ENCODE assay signal across 28 cellular contexts in genomic region chr7:5036446-5036845, GRCh38.
"Had no signal": no experiment of that assay in that cellular context is flagged by ENCODE, and none has a peak within 500 bp of the region (broad histone marks: within the 10 kb centered on the region; RNA-seq: fewer than 3 reads in every experiment).

No MANE protein-coding gene starts in this region.

- FAIRE-seq: bronchial epithelial cell had no signal

- H3K4me1 Mint-ChIP-seq: brain; central memory CD8-positive, alpha-beta T cell had no signal

- H3K4me1 ChIP-seq: ascending aorta, esophagus muscularis mucosa, foreskin keratinocyte, gastrocnemius medialis, heart left ventricle had no signal

- ATAC-seq: activated CD4-positive, alpha-beta T cell treated with anti-CD3 and anti-CD28 coated beads for 36 hours; activated naive CD4-positive, alpha-beta T cell treated with anti-CD3 and anti-CD28 coated beads, Interleukin-2, amount 50 U/mL, for 72 hours; effector memory CD8-positive, alpha-beta T cell; foreskin keratinocyte; gastrocnemius medialis; heart left ventricle had no signal

- H3K27me3 ChIP-seq: ascending aorta, esophagus muscularis mucosa, foreskin keratinocyte, gastrocnemius medialis, heart left ventricle had no signal

- DNase-seq: activated CD4-positive, alpha-beta memory T cell treated with anti-CD3 and anti-CD28 coated beads, Interleukin-2, amount 10 ng/mL, durations not matched to agents 7 days and 5 days; activated CD4-positive, alpha-beta T cell treated with anti-CD3 and anti-CD28 coated beads for 36 hours; activated CD4-positive, alpha-beta T cell treated with anti-CD3 and anti-CD28 coated beads, Interleukin-2, amount 10 ng/mL, durations not matched to agents 24 days and 14 days; activated CD4-positive, CD25-positive, alpha-beta regulatory T cell; activated CD4-positive, CD25-positive, alpha-beta regulatory T cell treated with anti-CD3 and anti-CD28 coated beads, Interleukin-2, amount 50 U/mL, for 72 hours; activated gamma-delta T cell; activated naive CD4-positive, alpha-beta T cell; activated naive CD4-positive, alpha-beta T cell treated with anti-CD3 and anti-CD28 coated beads, Interleukin-2, amount 10 ng/mL, durations not matched to agents 7 days and 5 days; activated naive CD8-positive, alpha-beta T cell treated with anti-CD3 and anti-CD28 coated beads, Interleukin-2, amount 10 ng/mL, durations not matched to agents 7 days and 5 days; activated T-cell treated with anti-CD3 and anti-CD28 coated beads, Interleukin-2, amount 50 U/mL, for 1 hour; activated T-cell treated with anti-CD3 and anti-CD28 coated beads, Interleukin-2, amount 50 U/mL, for 48 hours; effector CD4-positive, alpha-beta T cell; effector memory CD8-positive, alpha-beta T cell; erythroblast; foreskin keratinocyte; gastrocnemius medialis; glutamatergic neuron; heart left ventricle; T-helper 2 cell had no signal

- H3K36me3 Mint-ChIP-seq: activated naive CD4-positive, alpha-beta T cell treated with anti-CD3 and anti-CD28 coated beads, Interleukin-2, amount 10 ng/mL, durations not matched to agents 7 days and 5 days; activated naive CD4-positive, alpha-beta T cell treated with anti-CD3 and anti-CD28 coated beads, Interleukin-2, amount 50 U/mL, for 72 hours; activated naive CD8-positive, alpha-beta T cell treated with anti-CD3 and anti-CD28 coated beads, Interleukin-2, amount 10 ng/mL, durations not matched to agents 7 days and 5 days had no signal

- H3K36me3 ChIP-seq: ascending aorta, gastrocnemius medialis had no signal

- H3K27ac ChIP-seq: ascending aorta, coronary artery, esophagus muscularis mucosa, foreskin keratinocyte, gastrocnemius medialis, heart left ventricle had no signal

- H3K4me3 ChIP-seq: ascending aorta, coronary artery, esophagus muscularis mucosa, gastrocnemius medialis, heart left ventricle had no signal

- H3K9me3 ChIP-seq: ascending aorta, esophagus muscularis mucosa, gastrocnemius medialis, heart left ventricle had no signal

- H3K27me3 Mint-ChIP-seq: activated CD4-positive, alpha-beta memory T cell treated with anti-CD3 and anti-CD28 coated beads, Interleukin-2, amount 10 ng/mL, durations not matched to agents 7 days and 5 days; activated CD4-positive, alpha-beta T cell treated with anti-CD3 and anti-CD28 coated beads for 36 hours; activated CD4-positive, alpha-beta T cell treated with anti-CD3 and anti-CD28 coated beads, Interleukin-2, amount 10 ng/mL, durations not matched to agents 24 days and 14 days; activated naive CD4-positive, alpha-beta T cell treated with anti-CD3 and anti-CD28 coated beads, Interleukin-2, amount 10 ng/mL, durations not matched to agents 7 days and 5 days; activated naive CD8-positive, alpha-beta T cell treated with anti-CD3 and anti-CD28 coated beads, Interleukin-2, amount 10 ng/mL, durations not matched to agents 7 days and 5 days; brain; central memory CD8-positive, alpha-beta T cell; effector memory CD8-positive, alpha-beta T cell had no signal

- H3K27ac Mint-ChIP-seq: activated CD4-positive, alpha-beta memory T cell treated with anti-CD3 and anti-CD28 coated beads, Interleukin-2, amount 10 ng/mL, durations not matched to agents 7 days and 5 days; activated CD4-positive, alpha-beta T cell treated with anti-CD3 and anti-CD28 coated beads for 36 hours; activated CD4-positive, alpha-beta T cell treated with anti-CD3 and anti-CD28 coated beads, Interleukin-2, amount 10 ng/mL, durations not matched to agents 24 days and 14 days; activated naive CD4-positive, alpha-beta T cell treated with anti-CD3 and anti-CD28 coated beads, Interleukin-2, amount 10 ng/mL, durations not matched to agents 7 days and 5 days; activated naive CD8-positive, alpha-beta T cell treated with anti-CD3 and anti-CD28 coated beads, Interleukin-2, amount 10 ng/mL, durations not matched to agents 7 days and 5 days; activated T-helper 1 cell treated with anti-CD3 and anti-CD28 coated beads, Interleukin-12 subunit alpha, Interleukin-12 subunit beta, Interleukin-2, Interleukin-4 antibody, amounts not matched to agents 30 ng/mL and 10 ng/mL and 1 ng/mL, durations not matched to agents 14 hours and 24 hours and 36 hours; brain; dendritic cell treated with granulocyte-macrophage colony-stimulating factor and Interleukin-4, amounts not matched to agents 40 ng/mL and 50 ng/mL, for 4 days; effector memory CD8-positive, alpha-beta T cell had no signal

- H3K9me3 Mint-ChIP-seq: activated CD4-positive, alpha-beta memory T cell treated with anti-CD3 and anti-CD28 coated beads, Interleukin-2, amount 10 ng/mL, durations not matched to agents 7 days and 5 days; activated CD4-positive, alpha-beta T cell treated with anti-CD3 and anti-CD28 coated beads, Interleukin-2, amount 10 ng/mL, durations not matched to agents 24 days and 14 days; activated naive CD4-positive, alpha-beta T cell treated with anti-CD3 and anti-CD28 coated beads, Interleukin-2, amount 10 ng/mL, durations not matched to agents 7 days and 5 days; activated naive CD4-positive, alpha-beta T cell treated with anti-CD3 and anti-CD28 coated beads, Interleukin-2, amount 50 U/mL, for 72 hours; activated naive CD8-positive, alpha-beta T cell treated with anti-CD3 and anti-CD28 coated beads, Interleukin-2, amount 10 ng/mL, durations not matched to agents 7 days and 5 days; activated T-helper 1 cell treated with anti-CD3 and anti-CD28 coated beads, Interleukin-12 subunit alpha, Interleukin-12 subunit beta, Interleukin-2, Interleukin-4 antibody, amounts not matched to agents 30 ng/mL and 10 ng/mL and 1 ng/mL, durations not matched to agents 14 hours and 24 hours and 36 hours; brain; central memory CD8-positive, alpha-beta T cell; dendritic cell treated with granulocyte-macrophage colony-stimulating factor and Interleukin-4, amounts not matched to agents 40 ng/mL and 50 ng/mL, for 4 days; effector memory CD8-positive, alpha-beta T cell had no signal

- H3K4me3 Mint-ChIP-seq: activated CD4-positive, alpha-beta memory T cell treated with anti-CD3 and anti-CD28 coated beads, Interleukin-2, amount 10 ng/mL, durations not matched to agents 7 days and 5 days; activated CD4-positive, alpha-beta T cell treated with anti-CD3 and anti-CD28 coated beads for 36 hours; activated CD4-positive, alpha-beta T cell treated with anti-CD3 and anti-CD28 coated beads, Interleukin-2, amount 10 ng/mL, durations not matched to agents 24 days and 14 days; activated naive CD4-positive, alpha-beta T cell treated with anti-CD3 and anti-CD28 coated beads, Interleukin-2, amount 10 ng/mL, durations not matched to agents 7 days and 5 days; activated naive CD8-positive, alpha-beta T cell treated with anti-CD3 and anti-CD28 coated beads, Interleukin-2, amount 10 ng/mL, durations not matched to agents 7 days and 5 days; activated T-helper 1 cell treated with anti-CD3 and anti-CD28 coated beads, Interleukin-12 subunit alpha, Interleukin-12 subunit beta, Interleukin-2, Interleukin-4 antibody, amounts not matched to agents 30 ng/mL and 10 ng/mL and 1 ng/mL, durations not matched to agents 14 hours and 24 hours and 36 hours; brain; central memory CD8-positive, alpha-beta T cell; dendritic cell treated with granulocyte-macrophage colony-stimulating factor and Interleukin-4, amounts not matched to agents 40 ng/mL and 50 ng/mL, for 4 days; effector memory CD8-positive, alpha-beta T cell had no signal
